ENCODE assay signal across 8 cellular contexts in the genomic region with DNA sequence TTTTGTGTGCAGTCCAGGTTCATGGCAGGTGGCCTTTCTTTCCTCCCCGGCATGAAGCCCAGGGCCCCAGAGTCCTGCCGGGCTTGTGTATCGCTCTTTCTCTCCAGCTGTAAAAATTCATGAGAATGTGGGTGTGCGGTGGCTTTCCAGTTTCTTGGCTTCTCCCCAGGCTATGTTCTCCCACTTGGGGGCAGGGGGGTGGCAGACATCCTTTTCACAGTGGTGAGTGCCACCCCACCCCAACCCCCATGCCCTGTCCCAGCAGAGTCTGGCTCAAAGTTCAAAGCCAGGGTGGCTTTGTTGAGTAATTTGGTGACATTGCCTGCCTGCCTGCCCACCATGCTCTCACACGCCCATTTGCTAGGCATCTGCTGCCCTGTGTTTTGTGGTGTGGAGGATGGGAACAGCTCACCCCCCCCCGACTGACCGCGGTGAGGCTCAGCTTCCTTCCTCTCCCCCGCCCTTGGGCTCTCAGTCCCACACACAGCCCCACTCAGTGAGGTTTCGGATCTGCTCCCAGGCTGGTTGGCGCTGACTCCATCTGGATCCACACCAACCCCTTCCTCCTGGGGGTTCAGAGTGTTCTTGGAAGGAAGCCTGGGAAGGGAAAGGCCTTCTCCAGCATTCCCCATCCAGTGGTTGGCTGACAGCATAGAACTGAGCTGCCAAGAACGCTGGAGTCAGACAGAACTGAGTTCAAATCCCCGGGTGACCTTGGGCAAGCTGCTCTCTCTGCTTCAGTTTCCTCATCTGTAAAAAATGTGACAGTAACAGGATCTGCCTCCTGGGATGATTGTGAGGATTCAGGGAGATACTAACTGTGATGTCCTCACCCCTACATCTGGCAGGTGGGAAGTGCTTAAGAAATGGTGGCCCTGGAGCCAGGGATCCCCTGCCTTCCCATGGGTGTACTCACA. TPM values are rescaled to one million over a fixed set of nuclear protein-coding genes. Genes with fewer than 3 reads are reported as not detected.
DNase-seq lines count a peak whose midpoint lies in the region; ATAC-seq and TF ChIP-seq lines count a peak whose summit lies in the region.

No MANE protein-coding gene starts in this region.

- DNase-seq in AG04449 (ENCODE audit: low read depth, low spot score) (peak; percentile 97), T-helper 17 cell (no peak), fibroblast of gingiva (ENCODE audit: low read depth) (peak; percentile 100), D341Med (ENCODE audit: low spot score) (no peak)
- DNase-seq in naive thymus-derived CD4-positive, alpha-beta T cell, result no peak

- TF ChIP-seq CTCF in AG04449 (IDR thresholded peaks at IDR 0.05; ENCODE audit: insufficient read depth, low read length, missing control alignments), result no peak

- intact Hi-C loops in naive thymus-derived CD4-positive, alpha-beta T cell (cut with micrococcal nuclease), result no loop called here

- H3K4me1 Mint-ChIP-seq in T-helper 17 cell, result peaks cover 22% of the 10 kb centered on the region
- peaks cover 0 to 35% (median 4%) of the 10 kb centered on the region in 7 donors for H3K4me1 Mint-ChIP-seq in naive thymus-derived CD4-positive, alpha-beta T cell

- H3K4me3 Mint-ChIP-seq in T-helper 17 cell, result peak overlapping the region; percentile 47
- peak overlapping the region in 1 of 10 donors; percentile 33 for H3K4me3 Mint-ChIP-seq in naive thymus-derived CD4-positive, alpha-beta T cell

- CTCF ChIA-PET in AG04449 (lab: Yijun Ruan, JAX), result interaction anchor here (0.6 to 1.2 kb wide), 3 partner anchors 11 to 116 kb away, joined by 3 to 6 read pairs (median 3); no protein-coding TSS in a partner anchor
- CTCF ChIA-PET in naive thymus-derived CD4-positive, alpha-beta T cell (lab: Charles Lee), result no interaction called here

- no peaks in the 10 kb centered on the region for H3K27me3 ChIP-seq in naive thymus-derived CD4-positive, alpha-beta T cell (ENCODE audit: control insufficient read depth in 2 of 2, insufficient read depth in 2 of 2, low read length in 2 of 2)

- H3K9me3 ChIP-seq in T-helper 17 cell (ENCODE audit: control insufficient read depth, low read length, poor library complexity, severe bottlenecking), result no peaks in the 10 kb centered on the region
- no peaks in the 10 kb centered on the region for H3K9me3 ChIP-seq in naive thymus-derived CD4-positive, alpha-beta T cell (ENCODE audit: control insufficient read depth in 2 of 3, low read length in 3 of 3)

- no peaks in the 10 kb centered on the region for H3K36me3 ChIP-seq in naive thymus-derived CD4-positive, alpha-beta T cell (ENCODE audit: control insufficient read depth in 2 of 3, insufficient read depth in 3 of 3, low read length in 3 of 3)

- H3K27ac ChIP-seq in naive thymus-derived CD4-positive, alpha-beta T cell (ENCODE audit: low read depth, low read length), result no peak overlapping the region

- no peaks in the 10 kb centered on the region for H3K36me3 Mint-ChIP-seq in T-helper 17 cell (ENCODE audit: low read depth)
- peaks cover 0 to 3% (median 0%) of the 10 kb centered on the region in 5 donors for H3K36me3 Mint-ChIP-seq in naive thymus-derived CD4-positive, alpha-beta T cell

- H3K27ac Mint-ChIP-seq in T-helper 17 cell, result peak overlapping the region; percentile 66
- H3K27ac Mint-ChIP-seq in naive thymus-derived CD4-positive, alpha-beta T cell, result peak overlapping the region in 1 of 9 donors; percentile 28

- peak overlapping the region; percentile 21 for H3K4me3 ChIP-seq in AG04449 (ENCODE audit: low read depth, low read length)
- no peak overlapping the region for H3K4me3 ChIP-seq in naive thymus-derived CD4-positive, alpha-beta T cell (ENCODE audit: low read length)

- peaks cover 0 to 21% of the 10 kb centered on the region in 2 donors for H3K4me1 ChIP-seq in naive thymus-derived CD4-positive, alpha-beta T cell (ENCODE audit: control insufficient read depth in 2 of 2, insufficient read depth in 2 of 2, low read length in 2 of 2)

- H3K9me3 Mint-ChIP-seq in naive thymus-derived CD4-positive, alpha-beta T cell, result no peaks in the 10 kb centered on the region

- H3K27me3 Mint-ChIP-seq in T-helper 17 cell, result no peaks in the 10 kb centered on the region
- H3K27me3 Mint-ChIP-seq in naive thymus-derived CD4-positive, alpha-beta T cell, result peaks cover 0 to 8% (median 0%) of the 10 kb centered on the region in 5 donors

- ATAC-seq in GM18907 (IDR thresholded peaks at IDR 0.05; ENCODE audit: unreplicated experiment), result peak; percentile 62
- peak; percentile 48 for ATAC-seq in HG03103 (IDR thresholded peaks at IDR 0.05; ENCODE audit: low read depth, unreplicated experiment)
- peak; percentile 32 for ATAC-seq in T-helper 17 cell
- peak; percentile 78 for ATAC-seq in naive thymus-derived CD4-positive, alpha-beta T cell
- ATAC-seq in HG02970 (IDR thresholded peaks at IDR 0.05; ENCODE audit: low FRiP score, unreplicated experiment), result no peak

- POLR2A ChIA-PET in AG04449 (lab: Yijun Ruan, JAX), result interaction anchor here (0.5 to 3.1 kb wide), 9 partner anchors 8 to 413 kb away, joined by 3 to 29 read pairs (median 5); a partner anchor contains a TSS
- POLR2A ChIA-PET in naive thymus-derived CD4-positive, alpha-beta T cell (lab: Charles Lee), result no interaction called here

RNA-seq across cellular contexts. Expression of a gene that starts 36.1 kb away (rescaled TPM):
- total RNA-seq in T-helper 17 cell, result 10 to 100 TPM; 32.4 to 33.3 TPM
- total RNA-seq in naive thymus-derived CD4-positive, alpha-beta T cell, result 10 to 100 TPM; 23.8 to 46.4 (median 36.3) TPM
- 10 to 100 TPM; 24.1 to 30.6 TPM for polyA plus RNA-seq in naive thymus-derived CD4-positive, alpha-beta T cell

RNA-seq across cellular contexts. Expression of a gene that starts 38.2 kb away (rescaled TPM):
- under 1 TPM in 1 of 2 donors, not detected in 1; 0.31 TPM for total RNA-seq in T-helper 17 cell
- total RNA-seq in naive thymus-derived CD4-positive, alpha-beta T cell, result under 1 TPM in 1 of 5 experiments, not detected in 4; 0.22 TPM
- polyA plus RNA-seq in naive thymus-derived CD4-positive, alpha-beta T cell, result not detected

Comparison
In these comparisons a context has a peak if more than half of its experiments do, and no peak if none do; other contexts are left out.
1. DNase-seq: peak in AG04449 (single experiment) and fibroblast of gingiva (single experiment); none in T-helper 17 cell (0 of 3), naive thymus-derived CD4-positive, alpha-beta T cell (0 of 9) and D341Med (single experiment).